ENCODE assay signal across 1 cellular context in genomic region chr16:2603165-2604015, GRCh38.
TF ChIP-seq lines count a peak whose summit lies in the region.

No MANE protein-coding gene starts in this region.

TF ChIP-seq in HepG2, 621 proteins besides CTCF, POLR2A, EP300 and RAD21 (continued from another document and continues in another):
- 0 out of 2 replicates have a peak, but pooled peaks have one; percentile 55 for TF ChIP-seq E2F5 (CRISPR knock-in tag; conservative IDR thresholded peaks at IDR 0.05)
- TF ChIP-seq ZNF430 (CRISPR knock-in tag; IDR thresholded peaks at IDR 0.05): peak; percentile 81
- peak; percentile 65; the same call in 1 of the 2 replicates for TF ChIP-seq ZNF460 (CRISPR knock-in tag; IDR thresholded peaks at IDR 0.05; ENCODE audit: borderline replicate concordance)
- TF ChIP-seq HINFP (CRISPR knock-in tag; IDR thresholded peaks at IDR 0.05; ENCODE audit: low read depth): 0 out of 2 replicates have a peak, but pooled peaks have one; percentile 68
- TF ChIP-seq ZNF260 (CRISPR knock-in tag; IDR thresholded peaks at IDR 0.05; ENCODE audit: borderline replicate concordance, low read depth): no peak
- 0 out of 2 replicates have a peak, but pooled peaks have one; percentile 63 for TF ChIP-seq ZNF780A (CRISPR knock-in tag; IDR thresholded peaks at IDR 0.05)
- TF ChIP-seq SP4 (CRISPR knock-in tag; IDR thresholded peaks at IDR 0.05): peak; percentile 93
- TF ChIP-seq ZNF331 (CRISPR knock-in tag; IDR thresholded peaks at IDR 0.05): peak; percentile 92
- peak; percentile 64; the same call in 1 of the 2 replicates for TF ChIP-seq MEIS2 (CRISPR knock-in tag; IDR thresholded peaks at IDR 0.05)
- TF ChIP-seq NCOA2 (CRISPR knock-in tag; IDR thresholded peaks at IDR 0.05): peak; percentile 64
- peak; percentile 92 for TF ChIP-seq ZNF772 (CRISPR knock-in tag; IDR thresholded peaks at IDR 0.05)
- peak; percentile 28; the same call in 1 of the 2 replicates for TF ChIP-seq FOXO1 (CRISPR knock-in tag; IDR thresholded peaks at IDR 0.05)
- TF ChIP-seq SMC3 (IDR thresholded peaks at IDR 0.05; ENCODE audit: low read length): no peak
- peak; percentile 89; the same call in 1 of the 2 replicates for TF ChIP-seq CBX5 (CRISPR knock-in tag; IDR thresholded peaks at IDR 0.05; ENCODE audit: borderline replicate concordance)
- no peak for TF ChIP-seq ZMYM2 (CRISPR knock-in tag; IDR thresholded peaks at IDR 0.05)
- TF ChIP-seq HIC2 (CRISPR knock-in tag; IDR thresholded peaks at IDR 0.05; ENCODE audit: low read depth): peak; percentile 50; the same call in 1 of the 2 replicates
- TF ChIP-seq ZNF143 (CRISPR knock-in tag; IDR thresholded peaks at IDR 0.05): peak; percentile 81
- TF ChIP-seq ZNF343 (CRISPR knock-in tag; IDR thresholded peaks at IDR 0.05): peak; percentile 85
- TF ChIP-seq RBM39 (IDR thresholded peaks at IDR 0.05; ENCODE audit: low read depth, low read length, poor library complexity, severe bottlenecking): peak; percentile 86
- no peak for TF ChIP-seq ZFAT (CRISPR knock-in tag; conservative IDR thresholded peaks at IDR 0.05)
- TF ChIP-seq SRSF1 (optimal IDR thresholded peaks at IDR 0.05; ENCODE audit: low read depth, low read length): peak; percentile 82
- no peak; the same call in 1 of the 2 replicates for TF ChIP-seq FOXM1 (CRISPR knock-in tag; IDR thresholded peaks at IDR 0.05)
- peak; percentile 94; the same call in 1 of the 2 replicates for TF ChIP-seq FIP1L1 (IDR thresholded peaks at IDR 0.05; ENCODE audit: borderline replicate concordance, insufficient read depth, low read depth, low read length)
- no peak for TF ChIP-seq DDIT3 (CRISPR knock-in tag; IDR thresholded peaks at IDR 0.05)
- peak; percentile 77; the same call in 1 of the 2 replicates for TF ChIP-seq MTERF4 (CRISPR knock-in tag; IDR thresholded peaks at IDR 0.05)
- peak; percentile 92; the same call in 1 of the 2 replicates for TF ChIP-seq SSRP1 (CRISPR knock-in tag; IDR thresholded peaks at IDR 0.05)
- no peak for TF ChIP-seq ZNF841 (CRISPR knock-in tag; IDR thresholded peaks at IDR 0.05; ENCODE audit: borderline replicate concordance)
- TF ChIP-seq ZNF574 (CRISPR knock-in tag; IDR thresholded peaks at IDR 0.05): peak; percentile 97
- TF ChIP-seq ZSCAN25 (CRISPR knock-in tag; IDR thresholded peaks at IDR 0.05): 0 out of 2 replicates have a peak, but pooled peaks have one; percentile 27
- TF ChIP-seq SOX6 (IDR thresholded peaks at IDR 0.05): no peak
- TF ChIP-seq SOX6 (CRISPR knock-in tag; IDR thresholded peaks at IDR 0.05): peak; percentile 74
- no peak; the same call in 1 of the 2 replicates for TF ChIP-seq JUND (CRISPR knock-in tag; IDR thresholded peaks at IDR 0.05)
- peak; percentile 95 for TF ChIP-seq ZBTB38 (CRISPR knock-in tag; IDR thresholded peaks at IDR 0.05)
- peak; percentile 66; the same call in 1 of the 2 replicates for TF ChIP-seq ATF1 (CRISPR knock-in tag; IDR thresholded peaks at IDR 0.05)
- peak; percentile 78; the same call in 1 of the 2 replicates for TF ChIP-seq ZNF678 (CRISPR knock-in tag; IDR thresholded peaks at IDR 0.05)
- no peak for TF ChIP-seq ATF7 (IDR thresholded peaks at IDR 0.05)
- TF ChIP-seq ATF7 (CRISPR knock-in tag; IDR thresholded peaks at IDR 0.05): no peak
- TF ChIP-seq GTF3A (CRISPR knock-in tag; conservative IDR thresholded peaks at IDR 0.05): 0 out of 2 replicates have a peak, but pooled peaks have one; percentile 79
- no peak for TF ChIP-seq MBD4 (IDR thresholded peaks at IDR 0.05; ENCODE audit: borderline replicate concordance, low read length)
- peak; percentile 52; the same call in 1 of the 2 replicates for TF ChIP-seq FUBP1 (CRISPR knock-in tag; IDR thresholded peaks at IDR 0.05; ENCODE audit: borderline replicate concordance)
- peak; percentile 92; the same call in 1 of the 2 replicates for TF ChIP-seq MAF1 (CRISPR knock-in tag; IDR thresholded peaks at IDR 0.05; ENCODE audit: borderline replicate concordance)
- TF ChIP-seq PLRG1 (conservative IDR thresholded peaks at IDR 0.05): no peak
- TF ChIP-seq ZNF253 (CRISPR knock-in tag; IDR thresholded peaks at IDR 0.05; ENCODE audit: borderline replicate concordance): peak; percentile 92
- TF ChIP-seq ZNF484 (CRISPR knock-in tag; IDR thresholded peaks at IDR 0.05; ENCODE audit: borderline replicate concordance, low read depth): 0 out of 2 replicates have a peak, but pooled peaks have one; percentile 44
- TF ChIP-seq ZNF740 (CRISPR knock-in tag; IDR thresholded peaks at IDR 0.05): peak; percentile 37
- TF ChIP-seq ZBTB34 (CRISPR knock-in tag; IDR thresholded peaks at IDR 0.05): peak; percentile 74; the same call in 1 of the 2 replicates
- TF ChIP-seq ZNF556 (CRISPR knock-in tag; IDR thresholded peaks at IDR 0.05; ENCODE audit: borderline replicate concordance): peak; percentile 86; the same call in 1 of the 2 replicates
- peak; percentile 93 for TF ChIP-seq ZNF691 (CRISPR knock-in tag; IDR thresholded peaks at IDR 0.05; ENCODE audit: borderline replicate concordance, low read depth)
- no peak for TF ChIP-seq ZNF432 (CRISPR knock-in tag; IDR thresholded peaks at IDR 0.05; ENCODE audit: borderline replicate concordance)
- peak; percentile 78 for TF ChIP-seq ATF2 (CRISPR knock-in tag; IDR thresholded peaks at IDR 0.05)
- TF ChIP-seq CBX1 (IDR thresholded peaks at IDR 0.05; ENCODE audit: low read depth): peak; percentile 78
- TF ChIP-seq MYPOP (CRISPR knock-in tag; IDR thresholded peaks at IDR 0.05): peak; percentile 87
- no peak for TF ChIP-seq PHB2 (IDR thresholded peaks at IDR 0.05; ENCODE audit: partially characterized antibody)
- no peak for TF ChIP-seq SMARCE1 (IDR thresholded peaks at IDR 0.05; ENCODE audit: borderline replicate concordance)
- no peak for TF ChIP-seq TBL1XR1 (IDR thresholded peaks at IDR 0.05; ENCODE audit: borderline replicate concordance, low read length, partially characterized antibody)
